ENCODE assay signal across 1 cellular context in the genomic region with DNA sequence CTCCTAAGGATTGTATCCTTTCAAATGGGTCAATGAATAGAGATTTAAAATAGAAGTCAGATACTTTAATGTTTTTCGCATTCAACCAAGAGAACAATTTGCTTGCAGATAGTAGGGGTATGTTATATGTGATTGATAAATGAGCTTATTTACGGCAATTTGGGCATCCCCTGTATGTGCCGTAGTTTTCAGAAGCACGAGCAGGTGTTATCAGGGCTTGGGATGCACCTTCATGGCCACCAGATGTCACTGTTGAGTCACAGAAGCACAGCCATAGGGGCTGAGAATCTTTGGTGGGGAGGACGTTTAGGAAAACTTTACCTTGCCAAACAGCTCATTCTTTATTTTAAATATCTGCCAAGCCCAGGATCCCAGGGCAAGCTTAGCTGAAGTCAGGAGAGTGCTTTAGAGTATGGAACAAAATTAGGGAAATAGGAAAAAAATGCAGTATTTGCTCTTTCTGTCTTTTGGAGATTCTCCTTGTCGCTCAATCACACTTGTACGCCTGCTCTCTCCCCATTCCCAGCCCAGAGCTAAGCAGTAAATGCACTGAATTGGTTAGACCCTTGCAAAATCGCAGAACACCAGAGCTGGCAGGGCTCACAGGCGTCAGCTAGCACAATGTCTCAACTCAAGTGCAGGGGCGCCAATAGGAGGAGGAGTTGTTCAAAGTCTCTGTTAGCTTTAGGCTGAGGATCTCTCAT.
TF ChIP-seq lines count a peak whose summit lies in the region.

No MANE protein-coding gene starts in this region.

TF ChIP-seq in A549, 52 proteins besides CTCF, POLR2A, EP300 and RAD21 (continued from another document):
- no peak for TF ChIP-seq RCOR1 (IDR thresholded peaks at IDR 0.05; ENCODE audit: low read depth, low read length)
- TF ChIP-seq RFX5 (IDR thresholded peaks at IDR 0.05): no peak
- peak; percentile 12 for TF ChIP-seq MAFK (IDR thresholded peaks at IDR 0.05; ENCODE audit: partially characterized antibody)
- TF ChIP-seq NPAS2 (CRISPR knock-in tag; IDR thresholded peaks at IDR 0.05; ENCODE audit: borderline replicate concordance): no peak
